ENCODE assay signal across 14 cellular contexts in the genomic region with DNA sequence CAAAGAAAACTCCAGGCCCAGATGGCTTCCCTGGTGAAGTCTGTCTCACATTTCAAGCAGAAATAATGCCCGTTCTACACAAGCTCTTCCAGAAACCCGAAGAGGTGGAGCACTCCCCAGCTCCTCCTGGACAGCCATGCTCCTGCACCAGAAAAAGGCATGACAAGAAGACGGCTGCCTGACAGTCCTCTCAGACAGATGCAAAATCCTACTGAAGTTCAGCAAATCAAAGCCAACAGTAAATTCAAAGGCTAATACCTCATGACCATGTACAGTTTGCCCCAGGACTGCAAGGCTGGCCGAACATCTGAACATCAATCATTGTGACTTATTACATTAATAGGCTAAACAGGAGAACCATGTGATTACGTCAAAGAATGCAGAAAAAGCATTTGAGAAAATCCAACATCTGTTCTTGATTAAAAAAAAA. TPM values are rescaled to one million over a fixed set of nuclear protein-coding genes. Genes with fewer than 3 reads are reported as not detected.
DNase-seq lines count a peak whose midpoint lies in the region; ATAC-seq and TF ChIP-seq lines count a peak whose summit lies in the region.
"Had no signal": no experiment of that assay in that cellular context is flagged by ENCODE, and none has a peak within 500 bp of the region (broad histone marks: within the 10 kb centered on the region; RNA-seq: fewer than 3 reads in every experiment).

No MANE protein-coding gene starts in this region.

- ATAC-seq in GM21737 (IDR thresholded peaks at IDR 0.05; ENCODE audit: unreplicated experiment) (no peak), GM18868 (IDR thresholded peaks at IDR 0.05; ENCODE audit: unreplicated experiment) (no peak), HG02798 (IDR thresholded peaks at IDR 0.05; ENCODE audit: poor library complexity, unreplicated experiment) (no peak)
- ATAC-seq: activated T-cell treated with anti-CD3 and anti-CD28 coated beads, Interleukin-2, amount 50 U/mL, for 4 hours; body of pancreas had no signal

- peaks cover 3 to 16% (median 9%) of the 10 kb centered on the region in 5 experiments for H3K9me3 Mint-ChIP-seq in brain
- H3K9me3 Mint-ChIP-seq: activated T-cell treated with anti-CD3 and anti-CD28 coated beads, Interleukin-2, amount 50 U/mL, for 4 hours had no signal

- H3K4me1 Mint-ChIP-seq in brain: peaks cover 11% of the 10 kb centered on the region

- H3K27ac Mint-ChIP-seq in brain: peak overlapping the region; percentile 21 to 85 (median 76)

- H3K4me3 ChIP-seq in AG10803 (ENCODE audit: low read length): no peak overlapping the region
- H3K4me3 ChIP-seq: body of pancreas, Peyer's patch, spleen had no signal

- TF ChIP-seq CTCF in AG10803 (conservative IDR thresholded peaks at IDR 0.05; ENCODE audit: low read length) (no peak), brain (conservative IDR thresholded peaks at IDR 0.05) (no peak)

- peak overlapping the region in 2 of 5 experiments; percentile 4 to 65 for H3K4me3 Mint-ChIP-seq in brain
- H3K4me3 Mint-ChIP-seq: activated T-cell treated with anti-CD3 and anti-CD28 coated beads, Interleukin-2, amount 50 U/mL, for 4 hours had no signal

- H3K27me3 Mint-ChIP-seq in brain: peaks cover under 1% of the 10 kb centered on the region

- peak; percentile 82 for DNase-seq in AG10803 (ENCODE audit: low read depth)
- peak; percentile 34 for DNase-seq in HCEC 1CT
- DNase-seq in mesenteric fat pad (ENCODE audit: low spot score): peak; percentile 55
- no peak for DNase-seq in posterior cingulate gyrus
- DNase-seq: activated T-cell treated with anti-CD3 and anti-CD28 coated beads, Interleukin-2, amount 50 U/mL, for 4 hours; NCI-H1092 treated with DMSO at 0.1 percent for 48 hours; NCI-H510A had no signal

- peaks cover 8% of the 10 kb centered on the region for H3K36me3 Mint-ChIP-seq in brain

- intact Hi-C loops in posterior cingulate gyrus (cut with DNase I): no loop called here

RNA-seq across cellular contexts. Expression of gene MXD4, which starts 30.8 kb away (rescaled TPM):
- polyA plus RNA-seq in brain (ENCODE audit: insufficient read depth, low read depth, low replicate concordance): 58.0 TPM
- total RNA-seq in mesenteric fat pad: 61.3 TPM

RNA-seq across cellular contexts. Expression of gene HAUS3, which starts 50.8 kb away (rescaled TPM):
- polyA plus RNA-seq in brain (ENCODE audit: insufficient read depth, low read depth, low replicate concordance): 3.8 TPM
- total RNA-seq in mesenteric fat pad: 12.7 TPM

RNA-seq across cellular contexts. Expression of gene POLN, which starts 50.8 kb away (rescaled TPM):
- 1.1 TPM for polyA plus RNA-seq in brain (ENCODE audit: insufficient read depth, low read depth, low replicate concordance)
- total RNA-seq in mesenteric fat pad: 12.8 TPM

Comparison
In these comparisons a context has a peak if more than half of its experiments do, and no peak if none do; other contexts are left out.
1. DNase-seq: peak in AG10803 (single experiment), HCEC 1CT (single experiment) and mesenteric fat pad (single experiment); none in posterior cingulate gyrus (0 of 10).